Comparison of ENCODE assay signal across 2 cellular contexts in the genomic region with DNA sequence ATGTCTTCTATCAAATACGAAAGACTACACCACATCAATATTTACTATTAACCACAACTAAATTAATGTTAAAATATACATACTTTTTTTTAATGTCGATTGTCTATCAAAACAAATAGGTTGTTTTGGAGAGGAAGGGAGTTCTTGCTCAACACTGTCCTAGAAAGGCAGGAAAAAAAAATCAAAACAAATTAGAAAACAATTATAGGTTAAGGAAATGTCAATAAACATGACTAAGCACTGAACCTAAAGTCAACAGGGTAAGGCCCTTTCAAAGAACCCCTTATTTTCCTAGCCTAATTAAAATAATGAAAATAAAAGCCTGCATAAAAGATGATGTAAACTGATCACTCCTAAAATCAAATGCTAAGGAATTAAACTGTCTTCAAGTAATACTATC.
TF ChIP-seq lines count a peak whose summit lies in the region.

No MANE protein-coding gene starts in this region.

TF ChIP-seq in HCT116, 20 proteins besides CTCF, POLR2A, EP300 and RAD21:
- TF ChIP-seq EZH2phosphoT487 (IDR thresholded peaks at IDR 0.05; ENCODE audit: borderline replicate concordance) (no peak), SP1 (IDR thresholded peaks at IDR 0.05; ENCODE audit: low read depth) (no peak), POLR2AphosphoS5 (IDR thresholded peaks at IDR 0.05; ENCODE audit: low read depth, low read length) (no peak), FOSL1 (IDR thresholded peaks at IDR 0.05; ENCODE audit: low read depth) (no peak), EGR1 (IDR thresholded peaks at IDR 0.05; ENCODE audit: low read depth) (no peak), ZFX (IDR thresholded peaks at IDR 0.05) (no peak), SIN3A (IDR thresholded peaks at IDR 0.05; ENCODE audit: low read depth) (no peak), JUND (IDR thresholded peaks at IDR 0.05) (no peak), ELF1 (IDR thresholded peaks at IDR 0.05; ENCODE audit: borderline replicate concordance, low read depth) (no peak)
- TF ChIP-seq, protein P1, sequence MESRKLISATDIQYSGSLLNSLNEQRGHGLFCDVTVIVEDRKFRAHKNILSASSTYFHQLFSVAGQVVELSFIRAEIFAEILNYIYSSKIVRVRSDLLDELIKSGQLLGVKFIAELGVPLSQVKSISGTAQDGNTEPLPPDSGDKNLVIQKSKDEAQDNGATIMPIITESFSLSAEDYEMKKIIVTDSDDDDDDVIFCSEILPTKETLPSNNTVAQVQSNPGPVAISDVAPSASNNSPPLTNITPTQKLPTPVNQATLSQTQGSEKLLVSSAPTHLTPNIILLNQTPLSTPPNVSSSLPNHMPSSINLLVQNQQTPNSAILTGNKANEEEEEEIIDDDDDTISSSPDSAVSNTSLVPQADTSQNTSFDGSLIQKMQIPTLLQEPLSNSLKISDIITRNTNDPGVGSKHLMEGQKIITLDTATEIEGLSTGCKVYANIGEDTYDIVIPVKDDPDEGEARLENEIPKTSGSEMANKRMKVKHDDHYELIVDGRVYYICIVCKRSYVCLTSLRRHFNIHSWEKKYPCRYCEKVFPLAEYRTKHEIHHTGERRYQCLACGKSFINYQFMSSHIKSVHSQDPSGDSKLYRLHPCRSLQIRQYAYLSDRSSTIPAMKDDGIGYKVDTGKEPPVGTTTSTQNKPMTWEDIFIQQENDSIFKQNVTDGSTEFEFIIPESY (IDR thresholded peaks at IDR 0.05; ENCODE audit: extremely low read depth, insufficient replicate concordance, low read length) = no peak
- TF ChIP-seq, protein P2, sequence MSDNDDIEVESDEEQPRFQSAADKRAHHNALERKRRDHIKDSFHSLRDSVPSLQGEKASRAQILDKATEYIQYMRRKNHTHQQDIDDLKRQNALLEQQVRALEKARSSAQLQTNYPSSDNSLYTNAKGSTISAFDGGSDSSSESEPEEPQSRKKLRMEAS (IDR thresholded peaks at IDR 0.05) = no peak
TF ChIP-seq in HCT116: peak in this region for 0.

TF ChIP-seq in HepG2, 621 proteins besides CTCF, POLR2A, EP300 and RAD21 (continues in another document):
- TF ChIP-seq ZNF570 (CRISPR knock-in tag; IDR thresholded peaks at IDR 0.05; ENCODE audit: borderline replicate concordance) (no peak), NCOA2 (CRISPR knock-in tag; IDR thresholded peaks at IDR 0.05) (peak; percentile 56; the same call in 1 of the 2 replicates), CREM (IDR thresholded peaks at IDR 0.05) (0 out of 2 replicates have a peak, but pooled peaks have one; percentile 37), CREM (CRISPR knock-in tag; IDR thresholded peaks at IDR 0.05) (no peak), RXRB (CRISPR knock-in tag; IDR thresholded peaks at IDR 0.05; ENCODE audit: borderline replicate concordance) (peak; percentile 30; the same call in 1 of the 2 replicates), FOXP1 (IDR thresholded peaks at IDR 0.05) (no peak), FOXP1 (CRISPR knock-in tag; IDR thresholded peaks at IDR 0.05) (peak; percentile 80), NFE2L2 (IDR thresholded peaks at IDR 0.05; ENCODE audit: low read length) (peak; percentile 65), NFIC (IDR thresholded peaks at IDR 0.05; ENCODE audit: low read length) (peak; percentile 27; the same call in 1 of the 2 replicates), YEATS4 (CRISPR knock-in tag; IDR thresholded peaks at IDR 0.05; ENCODE audit: borderline replicate concordance) (no peak), SAP130 (CRISPR knock-in tag; IDR thresholded peaks at IDR 0.05; ENCODE audit: low read depth) (peak; percentile 49), TCF7 (IDR thresholded peaks at IDR 0.05; ENCODE audit: low read depth) (peak; percentile 12; the same call in 1 of the 2 replicates), ZNF737 (CRISPR knock-in tag; IDR thresholded peaks at IDR 0.05; ENCODE audit: borderline replicate concordance) (no peak), SOX5 (CRISPR knock-in tag; IDR thresholded peaks at IDR 0.05; ENCODE audit: borderline replicate concordance) (peak; percentile 83; the same call in 1 of the 2 replicates), RARA (CRISPR knock-in tag; IDR thresholded peaks at IDR 0.05) (peak; percentile 77), ZNF335 (CRISPR knock-in tag; IDR thresholded peaks at IDR 0.05) (peak; percentile 87), SOX6 (IDR thresholded peaks at IDR 0.05) (no peak), SOX6 (CRISPR knock-in tag; IDR thresholded peaks at IDR 0.05) (peak; percentile 50; the same call in 1 of the 2 replicates), NBN (conservative IDR thresholded peaks at IDR 0.05) (no peak), FOXA1 (IDR thresholded peaks at IDR 0.05) (peak; percentile 65; the same call in 1 of the 2 replicates), FOXA1 (CRISPR knock-in tag; IDR thresholded peaks at IDR 0.05) (peak; percentile 53), FOXA3 (CRISPR knock-in tag; IDR thresholded peaks at IDR 0.05) (peak; percentile 87), ZNF180 (CRISPR knock-in tag; IDR thresholded peaks at IDR 0.05; ENCODE audit: borderline replicate concordance, low read depth) (no peak)
- TF ChIP-seq, protein P3, sequence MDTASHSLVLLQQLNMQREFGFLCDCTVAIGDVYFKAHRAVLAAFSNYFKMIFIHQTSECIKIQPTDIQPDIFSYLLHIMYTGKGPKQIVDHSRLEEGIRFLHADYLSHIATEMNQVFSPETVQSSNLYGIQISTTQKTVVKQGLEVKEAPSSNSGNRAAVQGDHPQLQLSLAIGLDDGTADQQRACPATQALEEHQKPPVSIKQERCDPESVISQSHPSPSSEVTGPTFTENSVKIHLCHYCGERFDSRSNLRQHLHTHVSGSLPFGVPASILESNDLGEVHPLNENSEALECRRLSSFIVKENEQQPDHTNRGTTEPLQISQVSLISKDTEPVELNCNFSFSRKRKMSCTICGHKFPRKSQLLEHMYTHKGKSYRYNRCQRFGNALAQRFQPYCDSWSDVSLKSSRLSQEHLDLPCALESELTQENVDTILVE (CRISPR knock-in tag; IDR thresholded peaks at IDR 0.05) = 0 out of 2 replicates have a peak, but pooled peaks have one; percentile 23
- TF ChIP-seq, protein P4, sequence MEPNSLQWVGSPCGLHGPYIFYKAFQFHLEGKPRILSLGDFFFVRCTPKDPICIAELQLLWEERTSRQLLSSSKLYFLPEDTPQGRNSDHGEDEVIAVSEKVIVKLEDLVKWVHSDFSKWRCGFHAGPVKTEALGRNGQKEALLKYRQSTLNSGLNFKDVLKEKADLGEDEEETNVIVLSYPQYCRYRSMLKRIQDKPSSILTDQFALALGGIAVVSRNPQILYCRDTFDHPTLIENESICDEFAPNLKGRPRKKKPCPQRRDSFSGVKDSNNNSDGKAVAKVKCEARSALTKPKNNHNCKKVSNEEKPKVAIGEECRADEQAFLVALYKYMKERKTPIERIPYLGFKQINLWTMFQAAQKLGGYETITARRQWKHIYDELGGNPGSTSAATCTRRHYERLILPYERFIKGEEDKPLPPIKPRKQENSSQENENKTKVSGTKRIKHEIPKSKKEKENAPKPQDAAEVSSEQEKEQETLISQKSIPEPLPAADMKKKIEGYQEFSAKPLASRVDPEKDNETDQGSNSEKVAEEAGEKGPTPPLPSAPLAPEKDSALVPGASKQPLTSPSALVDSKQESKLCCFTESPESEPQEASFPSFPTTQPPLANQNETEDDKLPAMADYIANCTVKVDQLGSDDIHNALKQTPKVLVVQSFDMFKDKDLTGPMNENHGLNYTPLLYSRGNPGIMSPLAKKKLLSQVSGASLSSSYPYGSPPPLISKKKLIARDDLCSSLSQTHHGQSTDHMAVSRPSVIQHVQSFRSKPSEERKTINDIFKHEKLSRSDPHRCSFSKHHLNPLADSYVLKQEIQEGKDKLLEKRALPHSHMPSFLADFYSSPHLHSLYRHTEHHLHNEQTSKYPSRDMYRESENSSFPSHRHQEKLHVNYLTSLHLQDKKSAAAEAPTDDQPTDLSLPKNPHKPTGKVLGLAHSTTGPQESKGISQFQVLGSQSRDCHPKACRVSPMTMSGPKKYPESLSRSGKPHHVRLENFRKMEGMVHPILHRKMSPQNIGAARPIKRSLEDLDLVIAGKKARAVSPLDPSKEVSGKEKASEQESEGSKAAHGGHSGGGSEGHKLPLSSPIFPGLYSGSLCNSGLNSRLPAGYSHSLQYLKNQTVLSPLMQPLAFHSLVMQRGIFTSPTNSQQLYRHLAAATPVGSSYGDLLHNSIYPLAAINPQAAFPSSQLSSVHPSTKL (CRISPR knock-in tag; IDR thresholded peaks at IDR 0.05) = peak; percentile 61; the same call in 1 of the 2 replicates
- TF ChIP-seq, protein P5, sequence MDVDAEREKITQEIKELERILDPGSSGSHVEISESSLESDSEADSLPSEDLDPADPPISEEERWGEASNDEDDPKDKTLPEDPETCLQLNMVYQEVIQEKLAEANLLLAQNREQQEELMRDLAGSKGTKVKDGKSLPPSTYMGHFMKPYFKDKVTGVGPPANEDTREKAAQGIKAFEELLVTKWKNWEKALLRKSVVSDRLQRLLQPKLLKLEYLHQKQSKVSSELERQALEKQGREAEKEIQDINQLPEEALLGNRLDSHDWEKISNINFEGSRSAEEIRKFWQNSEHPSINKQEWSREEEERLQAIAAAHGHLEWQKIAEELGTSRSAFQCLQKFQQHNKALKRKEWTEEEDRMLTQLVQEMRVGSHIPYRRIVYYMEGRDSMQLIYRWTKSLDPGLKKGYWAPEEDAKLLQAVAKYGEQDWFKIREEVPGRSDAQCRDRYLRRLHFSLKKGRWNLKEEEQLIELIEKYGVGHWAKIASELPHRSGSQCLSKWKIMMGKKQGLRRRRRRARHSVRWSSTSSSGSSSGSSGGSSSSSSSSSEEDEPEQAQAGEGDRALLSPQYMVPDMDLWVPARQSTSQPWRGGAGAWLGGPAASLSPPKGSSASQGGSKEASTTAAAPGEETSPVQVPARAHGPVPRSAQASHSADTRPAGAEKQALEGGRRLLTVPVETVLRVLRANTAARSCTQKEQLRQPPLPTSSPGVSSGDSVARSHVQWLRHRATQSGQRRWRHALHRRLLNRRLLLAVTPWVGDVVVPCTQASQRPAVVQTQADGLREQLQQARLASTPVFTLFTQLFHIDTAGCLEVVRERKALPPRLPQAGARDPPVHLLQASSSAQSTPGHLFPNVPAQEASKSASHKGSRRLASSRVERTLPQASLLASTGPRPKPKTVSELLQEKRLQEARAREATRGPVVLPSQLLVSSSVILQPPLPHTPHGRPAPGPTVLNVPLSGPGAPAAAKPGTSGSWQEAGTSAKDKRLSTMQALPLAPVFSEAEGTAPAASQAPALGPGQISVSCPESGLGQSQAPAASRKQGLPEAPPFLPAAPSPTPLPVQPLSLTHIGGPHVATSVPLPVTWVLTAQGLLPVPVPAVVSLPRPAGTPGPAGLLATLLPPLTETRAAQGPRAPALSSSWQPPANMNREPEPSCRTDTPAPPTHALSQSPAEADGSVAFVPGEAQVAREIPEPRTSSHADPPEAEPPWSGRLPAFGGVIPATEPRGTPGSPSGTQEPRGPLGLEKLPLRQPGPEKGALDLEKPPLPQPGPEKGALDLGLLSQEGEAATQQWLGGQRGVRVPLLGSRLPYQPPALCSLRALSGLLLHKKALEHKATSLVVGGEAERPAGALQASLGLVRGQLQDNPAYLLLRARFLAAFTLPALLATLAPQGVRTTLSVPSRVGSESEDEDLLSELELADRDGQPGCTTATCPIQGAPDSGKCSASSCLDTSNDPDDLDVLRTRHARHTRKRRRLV (CRISPR knock-in tag; IDR thresholded peaks at IDR 0.05) = no peak
- TF ChIP-seq, protein P6, sequence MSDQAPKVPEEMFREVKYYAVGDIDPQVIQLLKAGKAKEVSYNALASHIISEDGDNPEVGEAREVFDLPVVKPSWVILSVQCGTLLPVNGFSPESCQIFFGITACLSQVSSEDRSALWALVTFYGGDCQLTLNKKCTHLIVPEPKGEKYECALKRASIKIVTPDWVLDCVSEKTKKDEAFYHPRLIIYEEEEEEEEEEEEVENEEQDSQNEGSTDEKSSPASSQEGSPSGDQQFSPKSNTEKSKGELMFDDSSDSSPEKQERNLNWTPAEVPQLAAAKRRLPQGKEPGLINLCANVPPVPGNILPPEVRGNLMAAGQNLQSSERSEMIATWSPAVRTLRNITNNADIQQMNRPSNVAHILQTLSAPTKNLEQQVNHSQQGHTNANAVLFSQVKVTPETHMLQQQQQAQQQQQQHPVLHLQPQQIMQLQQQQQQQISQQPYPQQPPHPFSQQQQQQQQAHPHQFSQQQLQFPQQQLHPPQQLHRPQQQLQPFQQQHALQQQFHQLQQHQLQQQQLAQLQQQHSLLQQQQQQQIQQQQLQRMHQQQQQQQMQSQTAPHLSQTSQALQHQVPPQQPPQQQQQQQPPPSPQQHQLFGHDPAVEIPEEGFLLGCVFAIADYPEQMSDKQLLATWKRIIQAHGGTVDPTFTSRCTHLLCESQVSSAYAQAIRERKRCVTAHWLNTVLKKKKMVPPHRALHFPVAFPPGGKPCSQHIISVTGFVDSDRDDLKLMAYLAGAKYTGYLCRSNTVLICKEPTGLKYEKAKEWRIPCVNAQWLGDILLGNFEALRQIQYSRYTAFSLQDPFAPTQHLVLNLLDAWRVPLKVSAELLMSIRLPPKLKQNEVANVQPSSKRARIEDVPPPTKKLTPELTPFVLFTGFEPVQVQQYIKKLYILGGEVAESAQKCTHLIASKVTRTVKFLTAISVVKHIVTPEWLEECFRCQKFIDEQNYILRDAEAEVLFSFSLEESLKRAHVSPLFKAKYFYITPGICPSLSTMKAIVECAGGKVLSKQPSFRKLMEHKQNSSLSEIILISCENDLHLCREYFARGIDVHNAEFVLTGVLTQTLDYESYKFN (CRISPR knock-in tag; conservative IDR thresholded peaks at IDR 0.05) = 0 out of 2 replicates have a peak, but pooled peaks have one; percentile 31
- TF ChIP-seq, protein P7, sequence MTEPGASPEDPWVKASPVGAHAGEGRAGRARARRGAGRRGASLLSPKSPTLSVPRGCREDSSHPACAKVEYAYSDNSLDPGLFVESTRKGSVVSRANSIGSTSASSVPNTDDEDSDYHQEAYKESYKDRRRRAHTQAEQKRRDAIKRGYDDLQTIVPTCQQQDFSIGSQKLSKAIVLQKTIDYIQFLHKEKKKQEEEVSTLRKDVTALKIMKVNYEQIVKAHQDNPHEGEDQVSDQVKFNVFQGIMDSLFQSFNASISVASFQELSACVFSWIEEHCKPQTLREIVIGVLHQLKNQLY (CRISPR knock-in tag; IDR thresholded peaks at IDR 0.05) = no peak
